Comparison of ENCODE assay signal across 1 cellular context in the genomic region with DNA sequence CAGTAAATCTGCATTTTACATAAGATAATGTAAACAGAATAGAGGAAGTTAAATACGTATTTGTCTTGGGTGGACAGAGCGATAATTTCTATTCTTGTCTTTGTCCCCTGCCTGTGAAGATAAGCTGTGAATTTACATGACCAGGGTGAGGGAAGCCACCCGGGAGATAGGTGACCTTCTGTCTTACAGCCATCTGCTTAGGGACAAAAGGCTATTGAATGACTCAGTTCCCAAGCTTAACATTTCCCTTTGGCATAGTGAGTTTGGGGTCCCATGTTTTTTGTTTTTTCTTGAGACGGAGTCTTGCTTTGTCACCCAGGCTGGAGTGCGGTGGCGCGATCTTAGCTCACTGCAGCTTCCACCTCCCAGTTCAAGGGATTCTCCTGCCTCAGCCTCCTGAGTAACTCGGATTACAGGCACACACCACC.
TF ChIP-seq lines count a peak whose summit lies in the region.

No MANE protein-coding gene starts in this region.

TF ChIP-seq in K562, 482 proteins besides CTCF, POLR2A, EP300 and RAD21 (continued from another document and continues in another):
- TF ChIP-seq, protein P1, sequence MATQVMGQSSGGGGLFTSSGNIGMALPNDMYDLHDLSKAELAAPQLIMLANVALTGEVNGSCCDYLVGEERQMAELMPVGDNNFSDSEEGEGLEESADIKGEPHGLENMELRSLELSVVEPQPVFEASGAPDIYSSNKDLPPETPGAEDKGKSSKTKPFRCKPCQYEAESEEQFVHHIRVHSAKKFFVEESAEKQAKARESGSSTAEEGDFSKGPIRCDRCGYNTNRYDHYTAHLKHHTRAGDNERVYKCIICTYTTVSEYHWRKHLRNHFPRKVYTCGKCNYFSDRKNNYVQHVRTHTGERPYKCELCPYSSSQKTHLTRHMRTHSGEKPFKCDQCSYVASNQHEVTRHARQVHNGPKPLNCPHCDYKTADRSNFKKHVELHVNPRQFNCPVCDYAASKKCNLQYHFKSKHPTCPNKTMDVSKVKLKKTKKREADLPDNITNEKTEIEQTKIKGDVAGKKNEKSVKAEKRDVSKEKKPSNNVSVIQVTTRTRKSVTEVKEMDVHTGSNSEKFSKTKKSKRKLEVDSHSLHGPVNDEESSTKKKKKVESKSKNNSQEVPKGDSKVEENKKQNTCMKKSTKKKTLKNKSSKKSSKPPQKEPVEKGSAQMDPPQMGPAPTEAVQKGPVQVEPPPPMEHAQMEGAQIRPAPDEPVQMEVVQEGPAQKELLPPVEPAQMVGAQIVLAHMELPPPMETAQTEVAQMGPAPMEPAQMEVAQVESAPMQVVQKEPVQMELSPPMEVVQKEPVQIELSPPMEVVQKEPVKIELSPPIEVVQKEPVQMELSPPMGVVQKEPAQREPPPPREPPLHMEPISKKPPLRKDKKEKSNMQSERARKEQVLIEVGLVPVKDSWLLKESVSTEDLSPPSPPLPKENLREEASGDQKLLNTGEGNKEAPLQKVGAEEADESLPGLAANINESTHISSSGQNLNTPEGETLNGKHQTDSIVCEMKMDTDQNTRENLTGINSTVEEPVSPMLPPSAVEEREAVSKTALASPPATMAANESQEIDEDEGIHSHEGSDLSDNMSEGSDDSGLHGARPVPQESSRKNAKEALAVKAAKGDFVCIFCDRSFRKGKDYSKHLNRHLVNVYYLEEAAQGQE (CRISPR knock-in tag; IDR thresholded peaks at IDR 0.05; ENCODE audit: low read depth): no peak
- TF ChIP-seq NFXL1 (CRISPR knock-in tag; IDR thresholded peaks at IDR 0.05): no peak
- TF ChIP-seq KDM5B (IDR thresholded peaks at IDR 0.05; ENCODE audit: insufficient replicate concordance, low read depth, low read length): no peak
- no peak for TF ChIP-seq ZNF780A (CRISPR knock-in tag; IDR thresholded peaks at IDR 0.05)
- TF ChIP-seq SRSF9 (IDR thresholded peaks at IDR 0.05; ENCODE audit: borderline replicate concordance, low read depth, low read length): no peak
- 0 out of 2 replicates have a peak, but pooled peaks have one; percentile 49 for TF ChIP-seq ZKSCAN1 (IDR thresholded peaks at IDR 0.05; ENCODE audit: low read depth, low read length)
- TF ChIP-seq MCM2 (IDR thresholded peaks at IDR 0.05; ENCODE audit: low read depth): no peak
- TF ChIP-seq SIN3A (IDR thresholded peaks at IDR 0.05; ENCODE audit: borderline replicate concordance in 2 of 2, control insufficient read depth in 1 of 2, low read depth in 2 of 2, low read length in 2 of 2): no peak
- TF ChIP-seq PHB (CRISPR knock-in tag; IDR thresholded peaks at IDR 0.05): no peak
- no peak for TF ChIP-seq ZNF12 (CRISPR knock-in tag; IDR thresholded peaks at IDR 0.05)
- TF ChIP-seq XRCC5 (IDR thresholded peaks at IDR 0.05; ENCODE audit: low read depth, low read length): no peak
- TF ChIP-seq ZNF696 (CRISPR knock-in tag; conservative IDR thresholded peaks at IDR 0.05): no peak
- TF ChIP-seq ZNF699 (CRISPR knock-in tag; IDR thresholded peaks at IDR 0.05; ENCODE audit: insufficient replicate concordance): no peak
- TF ChIP-seq, protein P2, sequence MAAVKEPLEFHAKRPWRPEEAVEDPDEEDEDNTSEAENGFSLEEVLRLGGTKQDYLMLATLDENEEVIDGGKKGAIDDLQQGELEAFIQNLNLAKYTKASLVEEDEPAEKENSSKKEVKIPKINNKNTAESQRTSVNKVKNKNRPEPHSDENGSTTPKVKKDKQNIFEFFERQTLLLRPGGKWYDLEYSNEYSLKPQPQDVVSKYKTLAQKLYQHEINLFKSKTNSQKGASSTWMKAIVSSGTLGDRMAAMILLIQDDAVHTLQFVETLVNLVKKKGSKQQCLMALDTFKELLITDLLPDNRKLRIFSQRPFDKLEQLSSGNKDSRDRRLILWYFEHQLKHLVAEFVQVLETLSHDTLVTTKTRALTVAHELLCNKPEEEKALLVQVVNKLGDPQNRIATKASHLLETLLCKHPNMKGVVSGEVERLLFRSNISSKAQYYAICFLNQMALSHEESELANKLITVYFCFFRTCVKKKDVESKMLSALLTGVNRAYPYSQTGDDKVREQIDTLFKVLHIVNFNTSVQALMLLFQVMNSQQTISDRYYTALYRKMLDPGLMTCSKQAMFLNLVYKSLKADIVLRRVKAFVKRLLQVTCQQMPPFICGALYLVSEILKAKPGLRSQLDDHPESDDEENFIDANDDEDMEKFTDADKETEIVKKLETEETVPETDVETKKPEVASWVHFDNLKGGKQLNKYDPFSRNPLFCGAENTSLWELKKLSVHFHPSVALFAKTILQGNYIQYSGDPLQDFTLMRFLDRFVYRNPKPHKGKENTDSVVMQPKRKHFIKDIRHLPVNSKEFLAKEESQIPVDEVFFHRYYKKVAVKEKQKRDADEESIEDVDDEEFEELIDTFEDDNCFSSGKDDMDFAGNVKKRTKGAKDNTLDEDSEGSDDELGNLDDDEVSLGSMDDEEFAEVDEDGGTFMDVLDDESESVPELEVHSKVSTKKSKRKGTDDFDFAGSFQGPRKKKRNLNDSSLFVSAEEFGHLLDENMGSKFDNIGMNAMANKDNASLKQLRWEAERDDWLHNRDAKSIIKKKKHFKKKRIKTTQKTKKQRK (IDR thresholded peaks at IDR 0.05; ENCODE audit: borderline replicate concordance, low read depth, low read length): no peak
- TF ChIP-seq ZNF785 (CRISPR knock-in tag; IDR thresholded peaks at IDR 0.05): no peak
- TF ChIP-seq CBFA2T2 (conservative IDR thresholded peaks at IDR 0.05): peak; percentile 95
- TF ChIP-seq, protein P3, sequence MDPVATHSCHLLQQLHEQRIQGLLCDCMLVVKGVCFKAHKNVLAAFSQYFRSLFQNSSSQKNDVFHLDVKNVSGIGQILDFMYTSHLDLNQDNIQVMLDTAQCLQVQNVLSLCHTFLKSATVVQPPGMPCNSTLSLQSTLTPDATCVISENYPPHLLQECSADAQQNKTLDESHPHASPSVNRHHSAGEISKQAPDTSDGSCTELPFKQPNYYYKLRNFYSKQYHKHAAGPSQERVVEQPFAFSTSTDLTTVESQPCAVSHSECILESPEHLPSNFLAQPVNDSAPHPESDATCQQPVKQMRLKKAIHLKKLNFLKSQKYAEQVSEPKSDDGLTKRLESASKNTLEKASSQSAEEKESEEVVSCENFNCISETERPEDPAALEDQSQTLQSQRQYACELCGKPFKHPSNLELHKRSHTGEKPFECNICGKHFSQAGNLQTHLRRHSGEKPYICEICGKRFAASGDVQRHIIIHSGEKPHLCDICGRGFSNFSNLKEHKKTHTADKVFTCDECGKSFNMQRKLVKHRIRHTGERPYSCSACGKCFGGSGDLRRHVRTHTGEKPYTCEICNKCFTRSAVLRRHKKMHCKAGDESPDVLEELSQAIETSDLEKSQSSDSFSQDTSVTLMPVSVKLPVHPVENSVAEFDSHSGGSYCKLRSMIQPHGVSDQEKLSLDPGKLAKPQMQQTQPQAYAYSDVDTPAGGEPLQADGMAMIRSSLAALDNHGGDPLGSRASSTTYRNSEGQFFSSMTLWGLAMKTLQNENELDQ (CRISPR knock-in tag; IDR thresholded peaks at IDR 0.05; ENCODE audit: borderline replicate concordance): no peak
- no peak for TF ChIP-seq NR1H2 (CRISPR knock-in tag; IDR thresholded peaks at IDR 0.05)
- no peak for TF ChIP-seq CSDE1 (IDR thresholded peaks at IDR 0.05)
- TF ChIP-seq, protein P4, sequence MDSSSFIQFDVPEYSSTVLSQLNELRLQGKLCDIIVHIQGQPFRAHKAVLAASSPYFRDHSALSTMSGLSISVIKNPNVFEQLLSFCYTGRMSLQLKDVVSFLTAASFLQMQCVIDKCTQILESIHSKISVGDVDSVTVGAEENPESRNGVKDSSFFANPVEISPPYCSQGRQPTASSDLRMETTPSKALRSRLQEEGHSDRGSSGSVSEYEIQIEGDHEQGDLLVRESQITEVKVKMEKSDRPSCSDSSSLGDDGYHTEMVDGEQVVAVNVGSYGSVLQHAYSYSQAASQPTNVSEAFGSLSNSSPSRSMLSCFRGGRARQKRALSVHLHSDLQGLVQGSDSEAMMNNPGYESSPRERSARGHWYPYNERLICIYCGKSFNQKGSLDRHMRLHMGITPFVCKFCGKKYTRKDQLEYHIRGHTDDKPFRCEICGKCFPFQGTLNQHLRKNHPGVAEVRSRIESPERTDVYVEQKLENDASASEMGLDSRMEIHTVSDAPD (CRISPR knock-in tag; IDR thresholded peaks at IDR 0.05): no peak
- no peak for TF ChIP-seq ASH1L (IDR thresholded peaks at IDR 0.05; ENCODE audit: borderline replicate concordance, low read depth, partially characterized antibody)
- no peak for TF ChIP-seq FOXJ3 (CRISPR knock-in tag; IDR thresholded peaks at IDR 0.05)
- no peak for TF ChIP-seq ZNF263 (CRISPR knock-in tag; IDR thresholded peaks at IDR 0.05; ENCODE audit: borderline replicate concordance)
- TF ChIP-seq ERF (CRISPR knock-in tag; IDR thresholded peaks at IDR 0.05): no peak
- TF ChIP-seq ZSCAN29 (IDR thresholded peaks at IDR 0.05): no peak
- no peak for TF ChIP-seq BACH1 (tag; IDR thresholded peaks at IDR 0.05)
- peak; percentile 59 for TF ChIP-seq HMGN3 (IDR thresholded peaks at IDR 0.05; ENCODE audit: borderline replicate concordance, extremely low read depth, insufficient read length, low read depth, low read length)
- TF ChIP-seq BRD4 (IDR thresholded peaks at IDR 0.05): no peak
- TF ChIP-seq ZNF764 (CRISPR knock-in tag; IDR thresholded peaks at IDR 0.05; ENCODE audit: low read depth): no peak
- no peak for TF ChIP-seq CBX5 (IDR thresholded peaks at IDR 0.05; ENCODE audit: borderline replicate concordance, low read depth)
- TF ChIP-seq ZNF311 (CRISPR knock-in tag; IDR thresholded peaks at IDR 0.05): 0 out of 2 replicates have a peak, but pooled peaks have one; percentile 42
- TF ChIP-seq MAZ (CRISPR knock-in tag; conservative IDR thresholded peaks at IDR 0.05 in 1 of 2, IDR thresholded peaks at IDR 0.05 in 1 of 2): peak in 1 of 2 experiments; percentile 37; a peak in 1 of 4 replicates
- TF ChIP-seq, protein P5, sequence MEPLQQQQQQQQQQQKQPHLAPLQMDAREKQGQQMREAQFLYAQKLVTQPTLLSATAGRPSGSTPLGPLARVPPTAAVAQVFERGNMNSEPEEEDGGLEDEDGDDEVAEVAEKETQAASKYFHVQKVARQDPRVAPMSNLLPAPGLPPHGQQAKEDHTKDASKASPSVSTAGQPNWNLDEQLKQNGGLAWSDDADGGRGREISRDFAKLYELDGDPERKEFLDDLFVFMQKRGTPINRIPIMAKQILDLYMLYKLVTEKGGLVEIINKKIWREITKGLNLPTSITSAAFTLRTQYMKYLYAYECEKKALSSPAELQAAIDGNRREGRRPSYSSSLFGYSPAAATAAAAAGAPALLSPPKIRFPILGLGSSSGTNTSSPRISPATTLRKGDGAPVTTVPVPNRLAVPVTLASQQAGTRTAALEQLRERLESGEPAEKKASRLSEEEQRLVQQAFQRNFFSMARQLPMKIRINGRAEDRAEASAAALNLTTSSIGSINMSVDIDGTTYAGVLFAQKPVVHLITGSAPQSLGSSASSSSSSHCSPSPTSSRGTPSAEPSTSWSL (CRISPR knock-in tag; IDR thresholded peaks at IDR 0.05; ENCODE audit: borderline replicate concordance): no peak
- TF ChIP-seq, protein P6, sequence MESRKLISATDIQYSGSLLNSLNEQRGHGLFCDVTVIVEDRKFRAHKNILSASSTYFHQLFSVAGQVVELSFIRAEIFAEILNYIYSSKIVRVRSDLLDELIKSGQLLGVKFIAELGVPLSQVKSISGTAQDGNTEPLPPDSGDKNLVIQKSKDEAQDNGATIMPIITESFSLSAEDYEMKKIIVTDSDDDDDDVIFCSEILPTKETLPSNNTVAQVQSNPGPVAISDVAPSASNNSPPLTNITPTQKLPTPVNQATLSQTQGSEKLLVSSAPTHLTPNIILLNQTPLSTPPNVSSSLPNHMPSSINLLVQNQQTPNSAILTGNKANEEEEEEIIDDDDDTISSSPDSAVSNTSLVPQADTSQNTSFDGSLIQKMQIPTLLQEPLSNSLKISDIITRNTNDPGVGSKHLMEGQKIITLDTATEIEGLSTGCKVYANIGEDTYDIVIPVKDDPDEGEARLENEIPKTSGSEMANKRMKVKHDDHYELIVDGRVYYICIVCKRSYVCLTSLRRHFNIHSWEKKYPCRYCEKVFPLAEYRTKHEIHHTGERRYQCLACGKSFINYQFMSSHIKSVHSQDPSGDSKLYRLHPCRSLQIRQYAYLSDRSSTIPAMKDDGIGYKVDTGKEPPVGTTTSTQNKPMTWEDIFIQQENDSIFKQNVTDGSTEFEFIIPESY (CRISPR knock-in tag; IDR thresholded peaks at IDR 0.05): peak; percentile 42; the same call in 1 of the 2 replicates
- no peak for TF ChIP-seq PCBP1 (IDR thresholded peaks at IDR 0.05; ENCODE audit: low read depth, low read length, poor library complexity, severe bottlenecking)
- TF ChIP-seq ADNP (tag; IDR thresholded peaks at IDR 0.05): no peak
- TF ChIP-seq, protein P7, sequence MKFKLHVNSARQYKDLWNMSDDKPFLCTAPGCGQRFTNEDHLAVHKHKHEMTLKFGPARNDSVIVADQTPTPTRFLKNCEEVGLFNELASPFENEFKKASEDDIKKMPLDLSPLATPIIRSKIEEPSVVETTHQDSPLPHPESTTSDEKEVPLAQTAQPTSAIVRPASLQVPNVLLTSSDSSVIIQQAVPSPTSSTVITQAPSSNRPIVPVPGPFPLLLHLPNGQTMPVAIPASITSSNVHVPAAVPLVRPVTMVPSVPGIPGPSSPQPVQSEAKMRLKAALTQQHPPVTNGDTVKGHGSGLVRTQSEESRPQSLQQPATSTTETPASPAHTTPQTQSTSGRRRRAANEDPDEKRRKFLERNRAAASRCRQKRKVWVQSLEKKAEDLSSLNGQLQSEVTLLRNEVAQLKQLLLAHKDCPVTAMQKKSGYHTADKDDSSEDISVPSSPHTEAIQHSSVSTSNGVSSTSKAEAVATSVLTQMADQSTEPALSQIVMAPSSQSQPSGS (CRISPR knock-in tag; IDR thresholded peaks at IDR 0.05): no peak
- TF ChIP-seq, protein P8, sequence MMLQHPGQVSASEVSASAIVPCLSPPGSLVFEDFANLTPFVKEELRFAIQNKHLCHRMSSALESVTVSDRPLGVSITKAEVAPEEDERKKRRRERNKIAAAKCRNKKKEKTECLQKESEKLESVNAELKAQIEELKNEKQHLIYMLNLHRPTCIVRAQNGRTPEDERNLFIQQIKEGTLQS (IDR thresholded peaks at IDR 0.05): peak; percentile 60; the same call in 1 of the 2 replicates
- TF ChIP-seq, protein P8 (CRISPR knock-in tag; conservative IDR thresholded peaks at IDR 0.05): no peak; the same call in 1 of the 2 replicates
- TF ChIP-seq, protein P9, sequence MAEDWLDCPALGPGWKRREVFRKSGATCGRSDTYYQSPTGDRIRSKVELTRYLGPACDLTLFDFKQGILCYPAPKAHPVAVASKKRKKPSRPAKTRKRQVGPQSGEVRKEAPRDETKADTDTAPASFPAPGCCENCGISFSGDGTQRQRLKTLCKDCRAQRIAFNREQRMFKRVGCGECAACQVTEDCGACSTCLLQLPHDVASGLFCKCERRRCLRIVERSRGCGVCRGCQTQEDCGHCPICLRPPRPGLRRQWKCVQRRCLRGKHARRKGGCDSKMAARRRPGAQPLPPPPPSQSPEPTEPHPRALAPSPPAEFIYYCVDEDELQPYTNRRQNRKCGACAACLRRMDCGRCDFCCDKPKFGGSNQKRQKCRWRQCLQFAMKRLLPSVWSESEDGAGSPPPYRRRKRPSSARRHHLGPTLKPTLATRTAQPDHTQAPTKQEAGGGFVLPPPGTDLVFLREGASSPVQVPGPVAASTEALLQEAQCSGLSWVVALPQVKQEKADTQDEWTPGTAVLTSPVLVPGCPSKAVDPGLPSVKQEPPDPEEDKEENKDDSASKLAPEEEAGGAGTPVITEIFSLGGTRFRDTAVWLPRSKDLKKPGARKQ (CRISPR knock-in tag; IDR thresholded peaks at IDR 0.05): no peak
- TF ChIP-seq RB1 (IDR thresholded peaks at IDR 0.05; ENCODE audit: low read depth): no peak
